Comparison of ENCODE assay signal across 14 cellular contexts in the genomic region with DNA sequence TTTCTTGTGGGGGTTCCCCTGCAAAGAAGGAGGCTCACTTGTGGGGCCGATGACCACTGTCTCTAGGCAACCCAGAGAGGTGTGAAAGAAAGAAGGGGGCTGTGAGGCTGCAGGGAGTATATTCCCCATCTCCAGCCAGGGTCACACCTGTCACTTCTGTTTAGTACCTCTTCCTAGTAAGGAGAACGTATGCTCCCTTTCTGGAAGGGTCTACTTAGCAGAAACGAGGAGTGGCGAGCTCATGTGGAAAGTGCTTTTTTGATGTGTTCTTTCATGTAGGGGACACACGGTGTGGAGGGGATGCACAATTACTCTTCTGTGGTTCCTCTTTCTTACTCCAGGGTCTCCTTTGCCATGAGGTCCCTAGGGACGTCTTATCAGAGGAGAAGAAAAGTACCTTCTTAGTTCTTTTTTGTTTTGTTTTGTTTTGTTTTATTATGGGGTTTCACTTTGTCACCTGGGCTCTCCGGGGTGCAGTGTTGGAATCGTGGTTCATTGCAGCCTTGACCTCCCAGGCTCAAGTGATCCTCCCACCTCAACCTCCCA. TPM values are rescaled to one million over a fixed set of nuclear protein-coding genes. Genes with fewer than 3 reads are reported as not detected.
DNase-seq lines count a peak whose midpoint lies in the region; ATAC-seq lines count a peak whose summit lies in the region.
"Had no signal": no experiment of that assay in that cellular context is flagged by ENCODE, and none has a peak within 500 bp of the region (broad histone marks: within the 10 kb centered on the region; RNA-seq: fewer than 3 reads in every experiment).

No MANE protein-coding gene starts in this region.

- no peak for DNase-seq in activated CD4-positive, CD25-positive, alpha-beta regulatory T cell treated with anti-CD3 and anti-CD28 coated beads, Interleukin-2, amount 50 U/mL, for 72 hours
- DNase-seq in T-cell, result peak in 6 of 34 experiments; percentile 11 to 27 (median 24)
- DNase-seq in naive thymus-derived CD8-positive, alpha-beta T cell, result no peak
- no peak for DNase-seq in amygdala (lab: John Stamatoyannopoulos, UW)
- DNase-seq: 8988T; activated CD4-positive, alpha-beta T cell treated with anti-CD3 and anti-CD28 coated beads, Interleukin-2, amount 10 ng/mL, durations not matched to agents 7 days and 5 days; activated effector memory CD4-positive, alpha-beta T cell treated with anti-CD3 and anti-CD28 coated beads, Interleukin-2, amount 50 U/mL, for 16 hours; endodermal cell; NCI-H1048 had no signal

- H3K27ac Mint-ChIP-seq in T-cell, result peak overlapping the region in 1 of 2 donors; percentile 93
- H3K27ac Mint-ChIP-seq in naive thymus-derived CD8-positive, alpha-beta T cell, result peak overlapping the region in 6 of 10 donors; percentile 85 to 93 (median 90)
- H3K27ac Mint-ChIP-seq: endodermal cell had no signal

- H3K4me3 Mint-ChIP-seq in T-cell, result peak overlapping the region in 2 of 3 donors; percentile 46 to 73
- peak overlapping the region in 8 of 10 donors; percentile 56 to 82 (median 70) for H3K4me3 Mint-ChIP-seq in naive thymus-derived CD8-positive, alpha-beta T cell
- H3K4me3 Mint-ChIP-seq: activated CD4-positive, alpha-beta T cell treated with anti-CD3 and anti-CD28 coated beads, Interleukin-2, amount 10 ng/mL, durations not matched to agents 7 days and 5 days; endodermal cell had no signal

- H3K9me3 Mint-ChIP-seq in T-cell, result peaks cover 7 to 18% (median 9%) of the 10 kb centered on the region in 3 donors
- H3K9me3 Mint-ChIP-seq in naive thymus-derived CD8-positive, alpha-beta T cell, result peaks cover 0 to 23% (median 19%) of the 10 kb centered on the region in 9 donors

- ATAC-seq in activated CD4-positive, CD25-positive, alpha-beta regulatory T cell treated with anti-CD3 and anti-CD28 coated beads, Interleukin-2, amount 50 U/mL, for 24 hours, result peak; percentile 16 to 42
- ATAC-seq in GM18868 (IDR thresholded peaks at IDR 0.05; ENCODE audit: unreplicated experiment) (peak; percentile 75), T-cell (replicated peaks in 1 of 4) (peak in 2 of 4 experiments; percentile 21 to 36), HG03135 (IDR thresholded peaks at IDR 0.05; ENCODE audit: unreplicated experiment) (no peak), GM21447 (IDR thresholded peaks at IDR 0.05; ENCODE audit: unreplicated experiment) (no peak)
- peak; percentile 25 to 38 for ATAC-seq in naive thymus-derived CD8-positive, alpha-beta T cell
- ATAC-seq: K562 had no signal

- POLR2A ChIA-PET in T-cell (lab: Charles Lee), result interaction anchor here in 1 of 2 donors (1.0 kb wide), 1 partner anchor 13 kb away, joined by 3 read pairs; no protein-coding TSS in a partner anchor
- POLR2A ChIA-PET in naive thymus-derived CD8-positive, alpha-beta T cell (lab: Charles Lee), result interaction anchor here (1.0 to 3.0 kb wide), 3 partner anchors 12 to 41 kb away, joined by 3 to 12 read pairs (median 5); no protein-coding TSS in a partner anchor

- CTCF ChIA-PET in T-cell (lab: Charles Lee), result interaction anchor here (0.5 to 0.9 kb wide), 3 partner anchors 25 to 103 kb away, joined by 3 to 4 read pairs (median 3); no protein-coding TSS in a partner anchor

- H3K4me1 Mint-ChIP-seq in T-cell, result peaks cover 10% of the 10 kb centered on the region in 3 donors
- peaks cover 0 to 54% (median 8%) of the 10 kb centered on the region in 4 donors for H3K4me1 Mint-ChIP-seq in naive thymus-derived CD8-positive, alpha-beta T cell
- H3K4me1 Mint-ChIP-seq: endodermal cell had no signal

- H3K36me3 Mint-ChIP-seq in T-cell, result peaks cover 58% of the 10 kb centered on the region
- H3K36me3 Mint-ChIP-seq in naive thymus-derived CD8-positive, alpha-beta T cell, result peaks cover 17 to 35% (median 25%) of the 10 kb centered on the region in 3 donors

- H3K27me3 Mint-ChIP-seq in T-cell, result no peaks in the 10 kb centered on the region
- no peaks in the 10 kb centered on the region for H3K27me3 Mint-ChIP-seq in naive thymus-derived CD8-positive, alpha-beta T cell
- H3K27me3 Mint-ChIP-seq: activated CD4-positive, alpha-beta T cell treated with anti-CD3 and anti-CD28 coated beads, Interleukin-2, amount 10 ng/mL, durations not matched to agents 7 days and 5 days had no signal

RNA-seq across cellular contexts. Expression of a gene that starts 58.3 kb away (rescaled TPM):
- 100 to 1,000 TPM; 267 to 436 (median 326) TPM for total RNA-seq in T-cell
- 100 to 1,000 TPM; 284 to 306 TPM for total RNA-seq in naive thymus-derived CD8-positive, alpha-beta T cell
- 100 to 1,000 TPM; 184 to 264 (median 209) TPM for polyA plus RNA-seq in naive thymus-derived CD8-positive, alpha-beta T cell

Comparison
In these comparisons a context has a peak if more than half of its experiments do, and no peak if none do; other contexts are left out.
1. ATAC-seq: peak in activated CD4-positive, CD25-positive, alpha-beta regulatory T cell treated with anti-CD3 and anti-CD28 coated beads, Interleukin-2, amount 50 U/mL, for 24 hours (2 of 2), GM18868 (single experiment) and naive thymus-derived CD8-positive, alpha-beta T cell (2 of 2); none in HG03135 (single experiment) and GM21447 (single experiment).